Comparison of ENCODE assay signal across 1 cellular context in genomic region chr7:100719523-100720319, GRCh38.
TF ChIP-seq lines count a peak whose summit lies in the region.

No MANE protein-coding gene starts in this region.

TF ChIP-seq in K562, 482 proteins besides CTCF, POLR2A, EP300 and RAD21:
- TF ChIP-seq TFAP4 (CRISPR knock-in tag; IDR thresholded peaks at IDR 0.05; ENCODE audit: borderline replicate concordance) (0 out of 2 replicates have a peak, but pooled peaks have one; percentile 8), SRSF1 (IDR thresholded peaks at IDR 0.05; ENCODE audit: low read depth, low read length) (no peak), CCAR2 (IDR thresholded peaks at IDR 0.05; ENCODE audit: low read depth, low read length) (no peak), RBM25 (IDR thresholded peaks at IDR 0.05; ENCODE audit: low read depth, low read length, severe bottlenecking) (peak; percentile 63), ZNF830 (CRISPR knock-in tag; IDR thresholded peaks at IDR 0.05) (no peak), NR2C2 (CRISPR knock-in tag; IDR thresholded peaks at IDR 0.05) (no peak), NR2C2 (tag; IDR thresholded peaks at IDR 0.05) (no peak), ADNP (tag; IDR thresholded peaks at IDR 0.05) (peak; percentile 61; the same call in 1 of the 2 replicates), KDM1A (IDR thresholded peaks at IDR 0.05) (0 out of 4 replicates have a peak, but pooled peaks of 1 of the 2 experiments have one; percentile 8), RFX1 (IDR thresholded peaks at IDR 0.05) (no peak), ZNF384 (IDR thresholded peaks at IDR 0.05; ENCODE audit: low read depth, low read length) (peak; percentile 22; the same call in 1 of the 2 replicates), NFE2L1 (tag; IDR thresholded peaks at IDR 0.05; ENCODE audit: borderline replicate concordance, low read depth) (no peak), BCOR (IDR thresholded peaks at IDR 0.05) (peak; percentile 75)
